8 cellular contexts compared by ENCODE assay signal in the genomic region with DNA sequence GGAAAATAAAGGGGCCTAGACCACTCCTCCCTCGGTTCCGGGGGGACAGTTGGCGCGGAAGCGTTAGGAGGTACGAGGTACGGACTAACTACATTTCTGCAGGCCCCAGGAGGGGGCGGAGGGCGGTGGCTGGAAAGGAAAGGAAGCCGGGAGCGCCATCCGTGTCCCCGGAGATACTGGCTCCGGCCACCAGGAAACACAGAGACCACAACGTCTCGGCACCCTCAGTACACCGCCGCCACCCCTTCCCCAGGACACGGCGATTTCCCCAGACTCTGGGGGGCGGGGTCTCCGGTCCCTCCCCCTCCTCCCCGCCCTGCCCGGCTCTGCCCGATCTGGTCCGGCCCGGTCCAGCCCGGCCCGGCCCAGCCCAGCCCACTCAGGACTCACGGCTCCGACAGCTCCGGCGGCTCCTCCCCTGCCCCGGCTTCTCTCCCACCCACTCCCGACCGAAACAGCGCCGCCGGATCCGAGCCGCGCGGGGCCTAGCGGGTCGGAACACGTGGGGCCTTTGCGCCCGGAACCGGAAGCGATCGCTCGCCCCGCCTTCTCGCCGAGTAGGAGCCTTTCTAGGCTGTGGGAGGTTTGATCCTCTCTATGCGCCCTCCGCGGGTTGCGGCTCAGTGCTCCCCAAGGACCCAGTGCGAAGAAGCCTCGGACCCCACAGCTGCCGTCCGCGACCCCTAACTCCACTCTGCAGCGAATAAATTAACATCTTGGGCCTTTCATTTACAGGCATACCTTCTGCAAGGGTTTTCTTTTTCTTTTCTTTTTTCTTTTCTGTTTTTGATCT. TPM values are rescaled to one million over a fixed set of nuclear protein-coding genes. Genes with fewer than 3 reads are reported as not detected.
DNase-seq lines count a peak whose midpoint lies in the region; ATAC-seq and TF ChIP-seq lines count a peak whose summit lies in the region.

Gene ZNF202, minus strand, starts transcription at position 502 of the 793 bp plus-strand sequence. CDS start 10,772 bp downstream, outside the sequence.

- H3K36me3 ChIP-seq in right atrium auricular region (no peaks in the 10 kb centered on the region), uterus (no peaks in the 10 kb centered on the region)

- TF ChIP-seq POLR2A in GM18505 (IDR thresholded peaks at IDR 0.05; ENCODE audit: borderline replicate concordance, extremely low read depth, insufficient read depth, insufficient read length) (peak; percentile 70), uterus (IDR thresholded peaks at IDR 0.05) (peak in 1 of 2 donors; percentile 56)

- intact Hi-C loops in uterus (cut with DNase I; ENCODE audit: low total_unique reads): no loop called here

- H3K4me1 ChIP-seq in right atrium auricular region: peaks cover 0 to 18% of the 10 kb centered on the region in 2 donors
- H3K4me1 ChIP-seq in uterus: peaks cover 0 to 9% of the 10 kb centered on the region in 2 donors

- H3K9me3 ChIP-seq in right atrium auricular region (no peaks in the 10 kb centered on the region), uterus (no peaks in the 10 kb centered on the region)

- H3K27ac ChIP-seq in angular gyrus (ENCODE audit: low read depth, low read length) (peak within 1 kb of the TSS; percentile 70), right atrium auricular region (peak within 1 kb of the TSS; percentile 71 to 78), uterus (peak within 1 kb of the TSS; percentile 68 to 82)

- ATAC-seq in GM18505 (IDR thresholded peaks at IDR 0.05; ENCODE audit: unreplicated experiment): peak; percentile 98
- peak; percentile 100 for ATAC-seq in HG02970 (IDR thresholded peaks at IDR 0.05; ENCODE audit: low FRiP score, unreplicated experiment)

- TF ChIP-seq CTCF in right atrium auricular region (IDR thresholded peaks at IDR 0.05) (peak in 1 of 2 donors; percentile 43), uterus (IDR thresholded peaks at IDR 0.05) (peak in 1 of 4 experiments; percentile 26)

- peak; percentile 54 for DNase-seq in NCI-H187 treated with DMSO at 0.1 percent for 48 hours (lab: John Stamatoyannopoulos, UW)
- DNase-seq in T-helper 2 cell: peak; percentile 80 to 95 (median 83)
- peak; percentile 89 for DNase-seq in right atrium auricular region (ENCODE audit: low spot score)
- peak; percentile 57 for DNase-seq in pulmonary artery endothelial cell (ENCODE audit: low read depth, low spot score)
- peak; percentile 89 to 91 for DNase-seq in uterus

- H3K4me3 ChIP-seq in right atrium auricular region (peak within 1 kb of the TSS; percentile 76 to 78), uterus (peak within 1 kb of the TSS; percentile 84 to 89)

- H3K27me3 ChIP-seq in right atrium auricular region: no peaks in the 10 kb centered on the region
- no peaks in the 10 kb centered on the region for H3K27me3 ChIP-seq in uterus

RNA-seq across cellular contexts. Expression of gene ZNF202, which starts in this region (rescaled TPM):
- total RNA-seq in right atrium auricular region (1 to 10 TPM; 1.9 to 4.1 TPM), pulmonary artery endothelial cell (8.5 and 11.3 TPM in 2 replicates), uterus (10 to 100 TPM in 2 of 4 donors, 1 to 10 TPM in 1, under 1 TPM in 1; 0.77 to 23.3 (median 12.7) TPM)

Comparison
In these comparisons a context has a peak if more than half of its experiments do, and no peak if none do; other contexts are left out.
1. Peak in every context shown above with its lines: DNase-seq, ATAC-seq, H3K4me3 ChIP-seq and H3K27ac ChIP-seq.